In genomic region chr10:12906051-12906541, GRCh38 we compare ENCODE assay signal across 23 cellular contexts.
A peak's percentile ranks its signal among the peaks of the same experiment; 100 is the strongest.
DNase-seq lines count a peak whose midpoint lies in the region; ATAC-seq and TF ChIP-seq lines count a peak whose summit lies in the region.
"Had no signal": no experiment of that assay in that cellular context is flagged by ENCODE, and none has a peak within 500 bp of the region (broad histone marks: within the 10 kb centered on the region; RNA-seq: fewer than 3 reads in every experiment).

No MANE protein-coding gene starts in this region.

- BruUV-seq in PC-3 (replicated peaks; lab: Mats Ljungman, UMichigan): no TSS peak

- no peak for DNase-seq in PC-3
- peak in 1 of 10 donors; percentile 35 for DNase-seq in dorsolateral prefrontal cortex
- DNase-seq in mesendoderm: no peak
- DNase-seq in WTC11 (ENCODE audit: low spot score): no peak
- no peak for DNase-seq in SKM-1 (lab: John Stamatoyannopoulos, UW; ENCODE audit: unreplicated experiment)
- DNase-seq: activated CD4-positive, alpha-beta memory T cell treated with anti-CD3 and anti-CD28 coated beads for 36 hours; activated gamma-delta T cell; central memory CD4-positive, alpha-beta T cell; effector memory CD4-positive, alpha-beta T cell; hippocampal formation; naive thymus-derived CD4-positive, alpha-beta T cell; NCI-H1417 treated with DMSO at 0.1 percent for 48 hours; NCI-H524; SK-N-SH; stimulated activated CD4-positive, alpha-beta T cell treated with anti-CD3 and anti-CD28 coated beads, Interleukin-2, amount 100 ng/mL, for 24 hours; stimulated activated naive CD8-positive, alpha-beta T cell treated with anti-CD3 and anti-CD28 coated beads, Interleukin-15, Interleukin-2, amounts not matched to agents 100 U/mL and 50 U/mL, for 24 hours had no signal

- peak overlapping the region; percentile 27 for H3K56ac ChIP-seq in mesendoderm (ENCODE audit: low read length)

- no peak overlapping the region for H2AFZ ChIP-seq in PC-3 (ENCODE audit: low read length)
- H2AFZ ChIP-seq: GM23338 had no signal

- H2BK15ac ChIP-seq in mesendoderm (replicated peaks; ENCODE audit: low read depth): no peak overlapping the region

- H3K4me1 Mint-ChIP-seq in WTC11: peaks cover 8% of the 10 kb centered on the region; the same call in 1 of the 2 replicates
- H3K4me1 Mint-ChIP-seq: GM23338; naive thymus-derived CD4-positive, alpha-beta T cell had no signal

- no peaks in the 10 kb centered on the region for H3K9me3 ChIP-seq in PC-3 (ENCODE audit: low read length)
- H3K9me3 ChIP-seq: ovary, SK-N-SH had no signal

- no peaks in the 10 kb centered on the region for H3F3A ChIP-seq in PC-3 (ENCODE audit: low read length, unreplicated experiment)

- H4K5ac ChIP-seq in mesendoderm (ENCODE audit: low read length): no peak overlapping the region

- H3K9me3 Mint-ChIP-seq in WTC11: no peaks in the 10 kb centered on the region
- H3K9me3 Mint-ChIP-seq: activated CD4-positive, alpha-beta memory T cell treated with anti-CD3 and anti-CD28 coated beads for 36 hours; GM23338; IgD-negative memory B cell; naive thymus-derived CD4-positive, alpha-beta T cell; T-helper 2 cell treated with Interferon-gamma antibody and Interleukin-4, amounts not matched to agents 5 μg/mL and 100 μg/mL, for 36 hours had no signal

- CTCF ChIA-PET in PC-3 (lab: Charles Lee): no interaction called here
- CTCF ChIA-PET in WTC11 (lab: Charles Lee): no interaction called here

- H3K23ac ChIP-seq in mesendoderm (ENCODE audit: low read length): no peak overlapping the region

- H2BK120ac ChIP-seq in mesendoderm (ENCODE audit: low read depth, low read length): no peak overlapping the region

- no CpG with 5 or more reads among the region's 13 CpGs for WGBS in mesendoderm (ENCODE audit: extremely low coverage, insufficient coverage, low lambda C conversion rate)

- POLR2A ChIA-PET in PC-3 (lab: Charles Lee; ENCODE audit: unreplicated experiment) (no interaction called here), WTC11 (lab: Charles Lee) (interaction anchor here (0.6 kb wide), 1 partner anchor 1002 kb away, joined by 4 read pairs; no protein-coding TSS in a partner anchor)

- no peak overlapping the region for H2AK5ac ChIP-seq in mesendoderm (ENCODE audit: low read length)

- H3K4me3 ChIP-seq in PC-3 (ENCODE audit: low read length) (no peak overlapping the region), dorsolateral prefrontal cortex (no peak overlapping the region), mesendoderm (ENCODE audit: low read length) (no peak overlapping the region)
- H3K4me3 ChIP-seq: GM23338, ovary had no signal

- H3K4ac ChIP-seq in mesendoderm (ENCODE audit: low read depth, low read length): no peak overlapping the region

- H3K4me3 Mint-ChIP-seq in WTC11: no peak overlapping the region
- H3K4me3 Mint-ChIP-seq: activated CD4-positive, alpha-beta memory T cell treated with anti-CD3 and anti-CD28 coated beads for 36 hours; GM23338; IgD-negative memory B cell; naive thymus-derived CD4-positive, alpha-beta T cell; T-helper 2 cell treated with Interferon-gamma antibody and Interleukin-4, amounts not matched to agents 5 μg/mL and 100 μg/mL, for 36 hours had no signal

- no peaks in the 10 kb centered on the region for H3K36me3 ChIP-seq in PC-3 (ENCODE audit: low read depth, low read length)
- no peaks in the 10 kb centered on the region for H3K36me3 ChIP-seq in mesendoderm (ENCODE audit: control insufficient read depth, insufficient read depth, low read length)
- H3K36me3 ChIP-seq: ovary had no signal

- H3K27ac ChIP-seq in PC-3 (ENCODE audit: low read length) (no peak overlapping the region), dorsolateral prefrontal cortex (peak overlapping the region in 54 of 59 donors; percentile 28 to 90 (median 76)), mesendoderm (ENCODE audit: low read depth, low read length) (no peak overlapping the region), temporal lobe (ENCODE audit: low read depth, low read length) (peak overlapping the region; percentile 27)
- H3K27ac ChIP-seq: ovary had no signal

- no peaks in the 10 kb centered on the region for H3K36me3 Mint-ChIP-seq in WTC11
- H3K36me3 Mint-ChIP-seq: activated CD4-positive, alpha-beta memory T cell treated with anti-CD3 and anti-CD28 coated beads for 36 hours; IgD-negative memory B cell; naive thymus-derived CD4-positive, alpha-beta T cell had no signal

- H3K9me2 ChIP-seq in PC-3 (replicated peaks; ENCODE audit: low read length): no peaks in the 10 kb centered on the region
- H3K9me2 ChIP-seq: SK-N-SH had no signal

- H3K79me1 ChIP-seq in mesendoderm (ENCODE audit: low read length): no peaks in the 10 kb centered on the region

- TF ChIP-seq CTCF in PC-3 (conservative IDR thresholded peaks at IDR 0.05; ENCODE audit: low read depth, low read length) (no peak), dorsolateral prefrontal cortex (IDR thresholded peaks at IDR 0.05 in 54 of 56, conservative IDR thresholded peaks at IDR 0.05 in 2 of 56; ENCODE audit: low read depth in 1 of 56, partially characterized antibody in 56 of 56) (no peak), WTC11 (IDR thresholded peaks at IDR 0.05) (no peak)

- H3K79me2 ChIP-seq in PC-3 (ENCODE audit: low read length) (no peaks in the 10 kb centered on the region), mesendoderm (ENCODE audit: control insufficient read depth, insufficient read depth, low read length) (no peaks in the 10 kb centered on the region)

- no peak overlapping the region for H4K8ac ChIP-seq in mesendoderm (ENCODE audit: low read depth, low read length)

- H3K18ac ChIP-seq in mesendoderm (ENCODE audit: low read length): no peak overlapping the region

- 0 out of 2 replicates have a peak, but pooled peaks cover 3% of the 10 kb centered on the region for H3K4me1 ChIP-seq in PC-3 (ENCODE audit: insufficient read depth, low read length)
- no peaks in the 10 kb centered on the region for H3K4me1 ChIP-seq in mesendoderm (ENCODE audit: control insufficient read depth, low read depth, low read length)

- H2BK5ac ChIP-seq in mesendoderm (ENCODE audit: low read length): no peak overlapping the region

- H3K4me2 ChIP-seq in PC-3 (ENCODE audit: low read length) (no peak overlapping the region), mesendoderm (ENCODE audit: low read length) (no peak overlapping the region)
- H3K4me2 ChIP-seq: GM23338, SK-N-SH had no signal

- no peak overlapping the region for H3K27ac Mint-ChIP-seq in WTC11
- H3K27ac Mint-ChIP-seq: activated CD4-positive, alpha-beta memory T cell treated with anti-CD3 and anti-CD28 coated beads for 36 hours; GM23338; IgD-negative memory B cell; naive thymus-derived CD4-positive, alpha-beta T cell; T-helper 2 cell treated with Interferon-gamma antibody and Interleukin-4, amounts not matched to agents 5 μg/mL and 100 μg/mL, for 36 hours had no signal

- intact Hi-C loops in PC-3 (cut with micrococcal nuclease): loop anchor here (10.0 kb wide), 1 partner anchor 169 kb away; no protein-coding TSS in a partner anchor
- intact Hi-C loops in dorsolateral prefrontal cortex (cut with DNase I): loop anchor here in 1 of 2 donors (10.0 kb wide), 1 partner anchor 641 kb away; no protein-coding TSS in a partner anchor

- H3K9ac ChIP-seq in PC-3 (ENCODE audit: low read length) (no peak overlapping the region), mesendoderm (ENCODE audit: low read length) (no peak overlapping the region)
- H3K9ac ChIP-seq: SK-N-SH had no signal

- no peaks in the 10 kb centered on the region; the same call in 1 of the 2 replicates for H3K27me3 Mint-ChIP-seq in WTC11 (ENCODE audit: low read depth)

- ATAC-seq in PC-3 (0 out of 2 replicates have a peak, but pooled peaks have one; percentile 9), GM18511 (IDR thresholded peaks at IDR 0.05; ENCODE audit: unreplicated experiment) (no peak), HG02588 (IDR thresholded peaks at IDR 0.05; ENCODE audit: unreplicated experiment) (no peak), WTC11 (no peak)
- ATAC-seq: GM23338; naive thymus-derived CD4-positive, alpha-beta T cell; stimulated activated naive CD8-positive, alpha-beta T cell treated with anti-CD3 and anti-CD28 coated beads, Interleukin-15, Interleukin-2, amounts not matched to agents 100 U/mL and 50 U/mL, for 24 hours had no signal

- H4K20me1 ChIP-seq in PC-3 (ENCODE audit: low read length): no peaks in the 10 kb centered on the region

- H3K27me3 ChIP-seq in PC-3 (ENCODE audit: low read length): no peaks in the 10 kb centered on the region
- no peaks in the 10 kb centered on the region for H3K27me3 ChIP-seq in dorsolateral prefrontal cortex
- no peaks in the 10 kb centered on the region for H3K27me3 ChIP-seq in mesendoderm (ENCODE audit: insufficient read depth, low read length, poor library complexity)
- H3K27me3 ChIP-seq: ovary had no signal

TF ChIP-seq in WTC11, 78 proteins besides CTCF, POLR2A, EP300 and RAD21:
- TF ChIP-seq PRRX2 (CRISPR knock-in tag; IDR thresholded peaks at IDR 0.05): no peak
- no peak for TF ChIP-seq GRHL2 (CRISPR knock-in tag; IDR thresholded peaks at IDR 0.05; ENCODE audit: insufficient replicate concordance, severe bottlenecking)
- no peak for TF ChIP-seq PREB (CRISPR knock-in tag; IDR thresholded peaks at IDR 0.05; ENCODE audit: borderline replicate concordance)
- TF ChIP-seq NFYB (CRISPR knock-in tag; conservative IDR thresholded peaks at IDR 0.05; ENCODE audit: low read depth): no peak
- no peak for TF ChIP-seq ATF3 (CRISPR knock-in tag; conservative IDR thresholded peaks at IDR 0.05)
- no peak for TF ChIP-seq ATF1 (CRISPR knock-in tag; IDR thresholded peaks at IDR 0.05)
- no peak for TF ChIP-seq SMAD3 (CRISPR knock-in tag; IDR thresholded peaks at IDR 0.05; ENCODE audit: borderline replicate concordance)
- TF ChIP-seq, protein P1, sequence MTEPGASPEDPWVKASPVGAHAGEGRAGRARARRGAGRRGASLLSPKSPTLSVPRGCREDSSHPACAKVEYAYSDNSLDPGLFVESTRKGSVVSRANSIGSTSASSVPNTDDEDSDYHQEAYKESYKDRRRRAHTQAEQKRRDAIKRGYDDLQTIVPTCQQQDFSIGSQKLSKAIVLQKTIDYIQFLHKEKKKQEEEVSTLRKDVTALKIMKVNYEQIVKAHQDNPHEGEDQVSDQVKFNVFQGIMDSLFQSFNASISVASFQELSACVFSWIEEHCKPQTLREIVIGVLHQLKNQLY (CRISPR knock-in tag; IDR thresholded peaks at IDR 0.05): no peak
- no peak for TF ChIP-seq FOXP1 (CRISPR knock-in tag; IDR thresholded peaks at IDR 0.05; ENCODE audit: borderline replicate concordance)
TF ChIP-seq in WTC11: peak in this region for 0.

Comparison
In these comparisons a context has a peak if more than half of its experiments do, and no peak if none do; other contexts are left out.
1. H3K27ac ChIP-seq: peak in dorsolateral prefrontal cortex (54 of 59) and temporal lobe (single experiment); none in PC-3 (single experiment) and mesendoderm (single experiment).